Comparison of ENCODE assay signal across 21 cellular contexts in genomic region chr13:40940841-40941240, GRCh38.
DNase-seq lines count a peak whose midpoint lies in the region; ATAC-seq and TF ChIP-seq lines count a peak whose summit lies in the region.
"Had no signal": no experiment of that assay in that cellular context is flagged by ENCODE, and none has a peak within 500 bp of the region (broad histone marks: within the 10 kb centered on the region; RNA-seq: fewer than 3 reads in every experiment).

No MANE protein-coding gene starts in this region.

- H3K36me3 ChIP-seq in CD8-positive, alpha-beta memory T cell (ENCODE audit: insufficient read depth, low read length) = peaks cover 40% of the 10 kb centered on the region
- H3K36me3 ChIP-seq: BE2C had no signal

- H3K4me1 ChIP-seq in CD8-positive, alpha-beta memory T cell (ENCODE audit: insufficient read depth, low read length) = no peaks in the 10 kb centered on the region
- H3K4me1 ChIP-seq: BE2C, left lung, parathyroid adenoma had no signal

- no peaks in the 10 kb centered on the region for H3K9me3 ChIP-seq in CD8-positive, alpha-beta memory T cell (ENCODE audit: low read length)
- H3K9me3 ChIP-seq: BE2C, left lung had no signal

- POLR2A ChIA-PET in CD8-positive, alpha-beta memory T cell (lab: Charles Lee) = no interaction called here
- POLR2A ChIA-PET in naive thymus-derived CD8-positive, alpha-beta T cell (lab: Charles Lee) = no interaction called here

- CTCF ChIA-PET in CD8-positive, alpha-beta memory T cell (lab: Charles Lee) = no interaction called here

- H3K27ac ChIP-seq in CD8-positive, alpha-beta memory T cell (ENCODE audit: low read depth, low read length) = no peak overlapping the region
- H3K27ac ChIP-seq: coronary artery, left lung, parathyroid adenoma had no signal

- no peaks in the 10 kb centered on the region for H3K27me3 Mint-ChIP-seq in CD8-positive, alpha-beta memory T cell
- no peaks in the 10 kb centered on the region for H3K27me3 Mint-ChIP-seq in effector memory CD8-positive, alpha-beta T cell
- H3K27me3 Mint-ChIP-seq in naive thymus-derived CD8-positive, alpha-beta T cell = no peaks in the 10 kb centered on the region

- H3K4me1 Mint-ChIP-seq in CD8-positive, alpha-beta memory T cell = peaks cover 33 to 75% (median 64%) of the 10 kb centered on the region in 3 donors
- H3K4me1 Mint-ChIP-seq in effector memory CD8-positive, alpha-beta T cell (ENCODE audit: low read depth in 2 of 2) = peaks cover 16 to 39% of the 10 kb centered on the region in 2 donors
- peaks cover 7 to 48% (median 41%) of the 10 kb centered on the region in 4 donors for H3K4me1 Mint-ChIP-seq in naive thymus-derived CD8-positive, alpha-beta T cell

- peak; percentile 14 for DNase-seq in AG20443 (ENCODE audit: low spot score)
- no peak for DNase-seq in CD8-positive, alpha-beta memory T cell
- DNase-seq in effector memory CD8-positive, alpha-beta T cell = no peak
- no peak for DNase-seq in naive thymus-derived CD8-positive, alpha-beta T cell
- no peak for DNase-seq in omental fat pad (ENCODE audit: low spot score)
- no peak for DNase-seq in stimulated activated naive CD4-positive, alpha-beta T cell treated with Interleukin-2 at 50 U/mL for 16 hours (lab: John Stamatoyannopoulos, UW)
- DNase-seq: activated CD4-positive, alpha-beta T cell treated with anti-CD3 and anti-CD28 coated beads, Interleukin-2, amount 50 U/mL, for 4 hours; activated effector memory CD4-positive, alpha-beta T cell treated with Interleukin-2 at 50 U/mL for 16 hours; BE2C; DMS53; Karpas-422; left lung; NCI-H1092 treated with DMSO at 0.1 percent for 48 hours; NCI-H2107; NCI-H510A treated with DMSO at 0.1 percent for 48 hours; stimulated activated CD4-positive, alpha-beta T cell treated with anti-CD3 and anti-CD28 coated beads, Interleukin-4, amount 100 ng/mL, for 1 hour; SW 1271 had no signal

- no peak overlapping the region for H3K4me3 ChIP-seq in CD8-positive, alpha-beta memory T cell (ENCODE audit: low read length)
- H3K4me3 ChIP-seq: coronary artery, left lung had no signal

- no peaks in the 10 kb centered on the region for H3K9me3 Mint-ChIP-seq in CD8-positive, alpha-beta memory T cell
- H3K9me3 Mint-ChIP-seq in effector memory CD8-positive, alpha-beta T cell = no peaks in the 10 kb centered on the region
- no peaks in the 10 kb centered on the region for H3K9me3 Mint-ChIP-seq in naive thymus-derived CD8-positive, alpha-beta T cell

- TF ChIP-seq CTCF in omental fat pad (IDR thresholded peaks at IDR 0.05) = no peak

- peak overlapping the region in 5 of 8 donors; percentile 13 to 75 (median 45) for H3K27ac Mint-ChIP-seq in CD8-positive, alpha-beta memory T cell
- peak overlapping the region in 1 of 2 donors; percentile 35 for H3K27ac Mint-ChIP-seq in effector memory CD8-positive, alpha-beta T cell
- peak overlapping the region; percentile 2 to 89 (median 56) for H3K27ac Mint-ChIP-seq in naive thymus-derived CD8-positive, alpha-beta T cell

- H3K27me3 ChIP-seq in CD8-positive, alpha-beta memory T cell (ENCODE audit: insufficient read depth, low read length, poor library complexity, severe bottlenecking) = no peaks in the 10 kb centered on the region
- H3K27me3 ChIP-seq: BE2C, left lung had no signal

- H3K4me3 Mint-ChIP-seq in CD8-positive, alpha-beta memory T cell = no peak overlapping the region
- no peak overlapping the region for H3K4me3 Mint-ChIP-seq in effector memory CD8-positive, alpha-beta T cell
- no peak overlapping the region for H3K4me3 Mint-ChIP-seq in naive thymus-derived CD8-positive, alpha-beta T cell

- peaks cover 4 to 90% (median 17%) of the 10 kb centered on the region in 3 donors for H3K36me3 Mint-ChIP-seq in CD8-positive, alpha-beta memory T cell
- peaks cover 97% of the 10 kb centered on the region for H3K36me3 Mint-ChIP-seq in effector memory CD8-positive, alpha-beta T cell (ENCODE audit: insufficient read depth)
- peaks cover 0 to 93% (median 33%) of the 10 kb centered on the region in 3 donors for H3K36me3 Mint-ChIP-seq in naive thymus-derived CD8-positive, alpha-beta T cell

- peak; percentile 45 for ATAC-seq in effector memory CD8-positive, alpha-beta T cell (replicated peaks)
- no peak for ATAC-seq in naive thymus-derived CD8-positive, alpha-beta T cell
- no peak for ATAC-seq in omental fat pad (ENCODE audit: low FRiP score)
- no peak for ATAC-seq in HG03159 (IDR thresholded peaks at IDR 0.05; ENCODE audit: unreplicated experiment)
- ATAC-seq in HG03280 (IDR thresholded peaks at IDR 0.05; ENCODE audit: unreplicated experiment) = no peak
- ATAC-seq: left lung had no signal
